In the genomic region with DNA sequence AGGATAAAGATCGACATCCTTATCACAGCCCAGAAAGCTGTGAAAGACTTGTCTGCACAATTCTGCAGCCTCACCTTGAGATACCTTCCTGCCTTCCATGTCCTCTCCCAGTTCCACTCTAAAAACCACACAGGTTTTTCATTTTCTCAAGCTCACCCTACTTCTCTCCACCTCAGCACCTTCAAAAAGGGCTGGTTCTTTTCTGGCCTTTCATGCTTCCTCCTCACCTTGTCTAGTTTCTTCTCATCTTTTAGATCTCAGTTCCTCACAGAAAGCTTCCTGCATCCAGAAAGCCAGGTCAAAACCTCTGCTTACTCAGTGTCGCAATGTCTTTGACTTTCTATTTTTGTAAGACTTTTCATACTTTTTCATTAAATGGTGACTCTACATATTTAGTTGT, we compare ENCODE assay signal across 20 cellular contexts.
A peak's percentile ranks its signal among the peaks of the same experiment; 100 is the strongest.
DNase-seq lines count a peak whose midpoint lies in the region; ATAC-seq, FAIRE-seq and TF ChIP-seq lines count a peak whose summit lies in the region.
"Had no signal": no experiment of that assay in that cellular context is flagged by ENCODE, and none has a peak within 500 bp of the region (broad histone marks: within the 10 kb centered on the region; RNA-seq: fewer than 3 reads in every experiment).

No MANE protein-coding gene starts in this region.

- in situ Hi-C loops in HepG2 (cut with HindIII; ENCODE audit: extremely low pct_ligation_motif_present, low pct_unique_long_range_greater_than_20kb) = no loop called here

- TF ChIP-seq CTCF in HepG2 (CRISPR knock-in tag; IDR thresholded peaks at IDR 0.05) (no peak), right lobe of liver (IDR thresholded peaks at IDR 0.05) (no peak), tibial nerve (IDR thresholded peaks at IDR 0.05) (no peak)

- H3K4me1 ChIP-seq in HepG2 (ENCODE audit: insufficient read depth, low read length) (no peaks in the 10 kb centered on the region), right lobe of liver (no peaks in the 10 kb centered on the region), tibial nerve (no peaks in the 10 kb centered on the region)
- H3K4me1 ChIP-seq: A549, colonic mucosa, gastroesophageal sphincter, upper lobe of left lung had no signal

- H3K27ac ChIP-seq in HepG2 (ENCODE audit: extremely low read length, insufficient read depth, low read length) (no peak overlapping the region), right lobe of liver (no peak overlapping the region), tibial nerve (no peak overlapping the region)
- H3K27ac ChIP-seq: A549, colonic mucosa, epithelial cell of prostate, gastroesophageal sphincter, skin epidermis, upper lobe of left lung had no signal

- BruUV-seq in HepG2 (replicated peaks; lab: Mats Ljungman, UMichigan) = no TSS peak

- DNase-seq in HepG2 (ENCODE audit: low spot score) = no peak
- DNase-seq in right lobe of liver = no peak
- no peak for DNase-seq in NCI-H82 (lab: John Stamatoyannopoulos, UW)
- DNase-seq in tibial nerve (ENCODE audit: low spot score in 2 of 2) = no peak
- DNase-seq in SHP77 (lab: John Stamatoyannopoulos, UW) = no peak
- DNase-seq: activated gamma-delta T cell; CD4-positive, CD25-positive, alpha-beta regulatory T cell; colonic mucosa; DND-41; NCI-H1092; NCI-H2171; upper lobe of left lung had no signal

- H2AFZ ChIP-seq in HepG2 (ENCODE audit: low read length) = no peak overlapping the region

- no peaks in the 10 kb centered on the region for H3K27me3 ChIP-seq in HepG2 (ENCODE audit: control insufficient read depth in 1 of 2, insufficient read depth in 2 of 2, low read length in 2 of 2)
- no peaks in the 10 kb centered on the region for H3K27me3 ChIP-seq in right lobe of liver
- no peaks in the 10 kb centered on the region for H3K27me3 ChIP-seq in tibial nerve
- H3K27me3 ChIP-seq: colonic mucosa, gastroesophageal sphincter, upper lobe of left lung had no signal

- H4K20me1 ChIP-seq in HepG2 (ENCODE audit: insufficient read depth, low read length) = no peaks in the 10 kb centered on the region

- TF ChIP-seq EP300 in HepG2 (IDR thresholded peaks at IDR 0.05; ENCODE audit: low read depth in 2 of 2, low read length in 2 of 2) (no peak), HepG2 (CRISPR knock-in tag; IDR thresholded peaks at IDR 0.05; ENCODE audit: borderline replicate concordance) (no peak), tibial nerve (IDR thresholded peaks at IDR 0.05) (no peak)

- no peak overlapping the region for H3K9ac ChIP-seq in HepG2 (ENCODE audit: insufficient read depth, low read depth, low read length)

- H3K4me3 ChIP-seq in HepG2 (replicated peaks in 1 of 3; ENCODE audit: insufficient read depth in 1 of 3, low read depth in 2 of 3, low read length in 3 of 3) (no peak overlapping the region), right lobe of liver (no peak overlapping the region), tibial nerve (no peak overlapping the region)
- H3K4me3 ChIP-seq: A549, colonic mucosa, gastroesophageal sphincter, skin epidermis, upper lobe of left lung had no signal

- no peak for TF ChIP-seq RAD21 in HepG2 (CRISPR knock-in tag; IDR thresholded peaks at IDR 0.05)

- H3K79me2 ChIP-seq in HepG2 (ENCODE audit: insufficient read depth, low read length) = no peaks in the 10 kb centered on the region

- ATAC-seq in HepG2 (no peak), right lobe of liver (no peak), GM21786 (IDR thresholded peaks at IDR 0.05; ENCODE audit: unreplicated experiment) (peak; percentile 66), HG03432 (IDR thresholded peaks at IDR 0.05; ENCODE audit: unreplicated experiment) (peak; percentile 65), GM18873 (IDR thresholded peaks at IDR 0.05; ENCODE audit: low FRiP score, unreplicated experiment) (no peak)
- ATAC-seq: A549, gastroesophageal sphincter, Right ventricle myocardium inferior had no signal

- 98% methylated on average over 2 of the region's 2 CpGs for WGBS in HepG2 (ENCODE audit: low lambda C conversion rate)
- WGBS in right lobe of liver (ENCODE audit: insufficient coverage, low coverage, low lambda C conversion rate, missing lambda C conversion rate) = 51% methylated on average over 2 of the region's 2 CpGs
- 89 to 95% methylated on average over 2 of the region's 2 CpGs for WGBS in tibial nerve, 2 donors

- H3K36me3 ChIP-seq in HepG2 (replicated peaks in 1 of 2; ENCODE audit: control insufficient read depth in 1 of 2, insufficient read depth in 2 of 2, low read length in 2 of 2) (no peaks in the 10 kb centered on the region), right lobe of liver (no peaks in the 10 kb centered on the region), tibial nerve (no peaks in the 10 kb centered on the region)
- H3K36me3 ChIP-seq: colonic mucosa, gastroesophageal sphincter, upper lobe of left lung had no signal

- no peak overlapping the region for H3K4me2 ChIP-seq in HepG2 (ENCODE audit: low read depth, low read length)
- H3K4me2 ChIP-seq: A549 had no signal

- H3K9me3 ChIP-seq in HepG2 (ENCODE audit: low read length) (no peaks in the 10 kb centered on the region), right lobe of liver (no peaks in the 10 kb centered on the region), tibial nerve (no peaks in the 10 kb centered on the region)
- H3K9me3 ChIP-seq: A549, colonic mucosa, gastroesophageal sphincter, upper lobe of left lung had no signal

- no peak for FAIRE-seq in HepG2 (lab: Jason Lieb, UNC)
- FAIRE-seq: A549 had no signal

- intact Hi-C loops in HepG2 (cut with micrococcal nuclease; ENCODE audit: unreplicated experiment) (no loop called here), right lobe of liver (cut with DNase I) (no loop called here)

- POLR2A ChIA-PET in HepG2 (lab: Yijun Ruan, JAX) = no interaction called here

- no peak for TF ChIP-seq POLR2A in HepG2 (IDR thresholded peaks at IDR 0.05; ENCODE audit: insufficient read depth in 1 of 2, low read depth in 2 of 2, low read length in 2 of 2)
- no peak for TF ChIP-seq POLR2A in right lobe of liver (IDR thresholded peaks at IDR 0.05)
- no peak for TF ChIP-seq POLR2A in tibial nerve (IDR thresholded peaks at IDR 0.05)

- CTCF ChIA-PET in HepG2 (lab: Yijun Ruan, JAX; ENCODE audit: low intra/inter-chr PET ratio, low total read pairs) = no interaction called here

TF ChIP-seq in HepG2, 621 proteins besides CTCF, POLR2A, EP300 and RAD21:
- TF ChIP-seq SKI (IDR thresholded peaks at IDR 0.05; ENCODE audit: partially characterized antibody) (no peak), SETDB1 (CRISPR knock-in tag; IDR thresholded peaks at IDR 0.05; ENCODE audit: borderline replicate concordance) (no peak), ZNF839 (CRISPR knock-in tag; IDR thresholded peaks at IDR 0.05; ENCODE audit: borderline replicate concordance) (no peak), CEBPB (IDR thresholded peaks at IDR 0.05; ENCODE audit: borderline replicate concordance, low read depth, low read length) (peak; percentile 43; the same call in 1 of the 2 replicates), ZBTB20 (CRISPR knock-in tag; IDR thresholded peaks at IDR 0.05; ENCODE audit: borderline replicate concordance, low read depth) (no peak)
- TF ChIP-seq, protein P1, sequence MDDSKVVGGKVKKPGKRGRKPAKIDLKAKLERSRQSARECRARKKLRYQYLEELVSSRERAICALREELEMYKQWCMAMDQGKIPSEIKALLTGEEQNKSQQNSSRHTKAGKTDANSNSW (CRISPR knock-in tag; IDR thresholded peaks at IDR 0.05; ENCODE audit: borderline replicate concordance) = no peak
- TF ChIP-seq, protein P2, sequence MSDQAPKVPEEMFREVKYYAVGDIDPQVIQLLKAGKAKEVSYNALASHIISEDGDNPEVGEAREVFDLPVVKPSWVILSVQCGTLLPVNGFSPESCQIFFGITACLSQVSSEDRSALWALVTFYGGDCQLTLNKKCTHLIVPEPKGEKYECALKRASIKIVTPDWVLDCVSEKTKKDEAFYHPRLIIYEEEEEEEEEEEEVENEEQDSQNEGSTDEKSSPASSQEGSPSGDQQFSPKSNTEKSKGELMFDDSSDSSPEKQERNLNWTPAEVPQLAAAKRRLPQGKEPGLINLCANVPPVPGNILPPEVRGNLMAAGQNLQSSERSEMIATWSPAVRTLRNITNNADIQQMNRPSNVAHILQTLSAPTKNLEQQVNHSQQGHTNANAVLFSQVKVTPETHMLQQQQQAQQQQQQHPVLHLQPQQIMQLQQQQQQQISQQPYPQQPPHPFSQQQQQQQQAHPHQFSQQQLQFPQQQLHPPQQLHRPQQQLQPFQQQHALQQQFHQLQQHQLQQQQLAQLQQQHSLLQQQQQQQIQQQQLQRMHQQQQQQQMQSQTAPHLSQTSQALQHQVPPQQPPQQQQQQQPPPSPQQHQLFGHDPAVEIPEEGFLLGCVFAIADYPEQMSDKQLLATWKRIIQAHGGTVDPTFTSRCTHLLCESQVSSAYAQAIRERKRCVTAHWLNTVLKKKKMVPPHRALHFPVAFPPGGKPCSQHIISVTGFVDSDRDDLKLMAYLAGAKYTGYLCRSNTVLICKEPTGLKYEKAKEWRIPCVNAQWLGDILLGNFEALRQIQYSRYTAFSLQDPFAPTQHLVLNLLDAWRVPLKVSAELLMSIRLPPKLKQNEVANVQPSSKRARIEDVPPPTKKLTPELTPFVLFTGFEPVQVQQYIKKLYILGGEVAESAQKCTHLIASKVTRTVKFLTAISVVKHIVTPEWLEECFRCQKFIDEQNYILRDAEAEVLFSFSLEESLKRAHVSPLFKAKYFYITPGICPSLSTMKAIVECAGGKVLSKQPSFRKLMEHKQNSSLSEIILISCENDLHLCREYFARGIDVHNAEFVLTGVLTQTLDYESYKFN (CRISPR knock-in tag; conservative IDR thresholded peaks at IDR 0.05) = no peak
- TF ChIP-seq, protein P3, sequence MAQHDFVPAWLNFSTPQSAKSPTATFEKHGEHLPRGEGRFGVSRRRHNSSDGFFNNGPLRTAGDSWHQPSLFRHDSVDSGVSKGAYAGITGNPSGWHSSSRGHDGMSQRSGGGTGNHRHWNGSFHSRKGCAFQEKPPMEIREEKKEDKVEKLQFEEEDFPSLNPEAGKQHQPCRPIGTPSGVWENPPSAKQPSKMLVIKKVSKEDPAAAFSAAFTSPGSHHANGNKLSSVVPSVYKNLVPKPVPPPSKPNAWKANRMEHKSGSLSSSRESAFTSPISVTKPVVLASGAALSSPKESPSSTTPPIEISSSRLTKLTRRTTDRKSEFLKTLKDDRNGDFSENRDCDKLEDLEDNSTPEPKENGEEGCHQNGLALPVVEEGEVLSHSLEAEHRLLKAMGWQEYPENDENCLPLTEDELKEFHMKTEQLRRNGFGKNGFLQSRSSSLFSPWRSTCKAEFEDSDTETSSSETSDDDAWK (CRISPR knock-in tag; IDR thresholded peaks at IDR 0.05) = no peak

Comparison
In these comparisons a context has a peak if more than half of its experiments do, and no peak if none do; other contexts are left out.
1. ATAC-seq: peak in GM21786 (single experiment) and HG03432 (single experiment); none in HepG2 (single experiment), right lobe of liver (0 of 4) and GM18873 (single experiment).